8 cellular contexts compared by ENCODE assay signal in genomic region chr2:10080536-10081304, GRCh38. TPM values are rescaled to one million over a fixed set of nuclear protein-coding genes. Genes with fewer than 3 reads are reported as not detected.
A peak's percentile ranks its signal among the peaks of the same experiment; 100 is the strongest.
DNase-seq lines count a peak whose midpoint lies in the region; ATAC-seq and TF ChIP-seq lines count a peak whose summit lies in the region.

No MANE protein-coding gene starts in this region.

- peaks cover 19% of the 10 kb centered on the region for H3K4me1 Mint-ChIP-seq in activated T-cell treated with anti-CD3 and anti-CD28 coated beads, Interleukin-2, amount 50 U/mL, for 24 hours (ENCODE audit: low read depth)
- H3K4me1 Mint-ChIP-seq in immature natural killer cell (peaks cover 14 to 17% of the 10 kb centered on the region in 2 donors), type B pancreatic cell (ENCODE audit: unreplicated experiment) (peaks cover 22% of the 10 kb centered on the region)

- H3K36me3 Mint-ChIP-seq in activated T-cell treated with anti-CD3 and anti-CD28 coated beads, Interleukin-2, amount 50 U/mL, for 24 hours (ENCODE audit: low read depth) = no peaks in the 10 kb centered on the region
- H3K36me3 Mint-ChIP-seq in immature natural killer cell (peaks cover 0 to 11% (median 0%) of the 10 kb centered on the region in 3 donors), type B pancreatic cell (no peaks in the 10 kb centered on the region)

- no peak overlapping the region for H3K27ac Mint-ChIP-seq in activated T-cell treated with anti-CD3 and anti-CD28 coated beads, Interleukin-2, amount 50 U/mL, for 24 hours
- H3K27ac Mint-ChIP-seq in immature natural killer cell (peak overlapping the region in 5 of 6 donors; percentile 44 to 72 (median 56)), type B pancreatic cell (no peak overlapping the region)

- no peak for TF ChIP-seq CTCF in type B pancreatic cell (conservative IDR thresholded peaks at IDR 0.05)

- peak; percentile 21 for ATAC-seq in GM18498 (IDR thresholded peaks at IDR 0.05; ENCODE audit: unreplicated experiment)
- ATAC-seq in HG02678 (IDR thresholded peaks at IDR 0.05; ENCODE audit: unreplicated experiment) = peak; percentile 21

- H3K4me3 Mint-ChIP-seq in activated T-cell treated with anti-CD3 and anti-CD28 coated beads, Interleukin-2, amount 50 U/mL, for 24 hours = peak overlapping the region; percentile 61
- peak overlapping the region; percentile 80 to 86 (median 80) for H3K4me3 Mint-ChIP-seq in immature natural killer cell
- peak overlapping the region; percentile 76 for H3K4me3 Mint-ChIP-seq in type B pancreatic cell

- H3K9me3 Mint-ChIP-seq in activated T-cell treated with anti-CD3 and anti-CD28 coated beads, Interleukin-2, amount 50 U/mL, for 24 hours = no peaks in the 10 kb centered on the region
- H3K9me3 Mint-ChIP-seq in immature natural killer cell (no peaks in the 10 kb centered on the region), type B pancreatic cell (no peaks in the 10 kb centered on the region)

- peaks cover 82% of the 10 kb centered on the region for H3K27me3 Mint-ChIP-seq in activated T-cell treated with anti-CD3 and anti-CD28 coated beads, Interleukin-2, amount 50 U/mL, for 24 hours
- peaks cover 22 to 40% (median 33%) of the 10 kb centered on the region in 3 donors for H3K27me3 Mint-ChIP-seq in immature natural killer cell (ENCODE audit: low read depth in 3 of 3)
- H3K27me3 Mint-ChIP-seq in type B pancreatic cell = peaks cover 85% of the 10 kb centered on the region

- peak; percentile 40 for DNase-seq in activated T-cell treated with anti-CD3 and anti-CD28 coated beads, Interleukin-2, amount 50 U/mL, for 24 hours
- DNase-seq in immature natural killer cell (peak; percentile 33 to 60 (median 53)), type B pancreatic cell (ENCODE audit: extremely low spot score, unreplicated experiment) (no peak), kidney glomerular epithelial cell (lab: John Stamatoyannopoulos, UW) (no peak), AG20443 (ENCODE audit: low spot score) (no peak), SK-N-DZ (ENCODE audit: low spot score) (no peak)

RNA-seq across cellular contexts. Expression of gene CYS1, which starts 0.5 kb away (rescaled TPM):
- not detected for polyA plus RNA-seq in immature natural killer cell
- 0.79 and 0.94 TPM in 2 replicates for total RNA-seq in type B pancreatic cell (ENCODE audit: low replicate concordance)
- polyA plus RNA-seq in SK-N-DZ (2014; cell fraction: cytosol; rRNA removed) = not detected in 2 replicates
- not detected in 2 replicates for polyA plus RNA-seq in SK-N-DZ (2014; cell fraction: nucleus; rRNA removed)

RNA-seq across cellular contexts. Expression of gene KLF11, which starts 37.4 kb away (rescaled TPM):
- polyA plus RNA-seq in immature natural killer cell = 10 to 100 TPM; 10.5 to 18.8 (median 11.7) TPM
- total RNA-seq in type B pancreatic cell (ENCODE audit: low replicate concordance) = 11.8 and 13.1 TPM in 2 replicates
- 0.61 and 0.80 TPM in 2 replicates for polyA plus RNA-seq in SK-N-DZ (2014; cell fraction: cytosol; rRNA removed)
- polyA plus RNA-seq in SK-N-DZ (2014; cell fraction: nucleus; rRNA removed) = 0.29 and 0.32 TPM in 2 replicates

RNA-seq across cellular contexts. Expression of gene RRM2, which starts 41.8 kb away (rescaled TPM):
- 10 to 100 TPM in 1 of 3 donors, 1 to 10 TPM in 2; 4.9 to 11.3 (median 9.8) TPM for polyA plus RNA-seq in immature natural killer cell
- 50.7 and 109 TPM in 2 replicates for total RNA-seq in type B pancreatic cell (ENCODE audit: low replicate concordance)
- 126 and 131 TPM in 2 replicates for polyA plus RNA-seq in SK-N-DZ (2014; cell fraction: cytosol; rRNA removed)
- polyA plus RNA-seq in SK-N-DZ (2014; cell fraction: nucleus; rRNA removed) = 60.6 and 127 TPM in 2 replicates

Comparison
In these comparisons a context has a peak if more than half of its experiments do, and no peak if none do; other contexts are left out.
1. DNase-seq: peak in activated T-cell treated with anti-CD3 and anti-CD28 coated beads, Interleukin-2, amount 50 U/mL, for 24 hours (single experiment) and immature natural killer cell (3 of 3); none in type B pancreatic cell (single experiment), kidney glomerular epithelial cell (single experiment), AG20443 (single experiment) and SK-N-DZ (single experiment).
2. H3K27ac Mint-ChIP-seq: peak in immature natural killer cell (5 of 6); none in activated T-cell treated with anti-CD3 and anti-CD28 coated beads, Interleukin-2, amount 50 U/mL, for 24 hours (single experiment) and type B pancreatic cell (single experiment).
3. Peak in every context shown above with its lines, with median percentiles within 50 percentile points of each other: H3K4me3 Mint-ChIP-seq.